ENCODE assay signal across 2 cellular contexts in genomic region chr12:25252946-25253345, GRCh38.
TF ChIP-seq lines count a peak whose summit lies in the region.

No MANE protein-coding gene starts in this region.

TF ChIP-seq in HEK293, 187 proteins besides CTCF, POLR2A, EP300 and RAD21:
- TF ChIP-seq PRDM6 (tag by site-specific recombination; IDR thresholded peaks at IDR 0.05) (0 out of 2 replicates have a peak, but pooled peaks have one; percentile 35), KLF7 (tag by site-specific recombination; IDR thresholded peaks at IDR 0.05; ENCODE audit: borderline replicate concordance) (no peak), TRIM28 (IDR thresholded peaks at IDR 0.05; ENCODE audit: borderline replicate concordance, low read length) (peak; percentile 53; the same call in 1 of the 2 replicates)

TF ChIP-seq in GM12878, 131 proteins besides CTCF, POLR2A, EP300 and RAD21:
- TF ChIP-seq YY1 (IDR thresholded peaks at IDR 0.05; ENCODE audit: low read depth, low read length) (no peak), TCF3 (IDR thresholded peaks at IDR 0.05; ENCODE audit: borderline replicate concordance, insufficient read depth, low read depth, low read length) (no peak), NR2F1 (conservative IDR thresholded peaks at IDR 0.05) (no peak), SUZ12 (IDR thresholded peaks at IDR 0.05; ENCODE audit: unreplicated experiment) (no peak), TARDBP (IDR thresholded peaks at IDR 0.05; ENCODE audit: borderline replicate concordance) (no peak), CBX3 (IDR thresholded peaks at IDR 0.05; ENCODE audit: borderline replicate concordance, low read depth) (no peak), SIN3A (IDR thresholded peaks at IDR 0.05; ENCODE audit: low read depth, low read length) (no peak), RBBP5 (conservative IDR thresholded peaks at IDR 0.05) (no peak), ZBTB40 (IDR thresholded peaks at IDR 0.05; ENCODE audit: borderline replicate concordance) (no peak), RELB (IDR thresholded peaks at IDR 0.05; ENCODE audit: low read depth) (no peak), CREB1 (IDR thresholded peaks at IDR 0.05; ENCODE audit: low read depth) (no peak), TCF12 (IDR thresholded peaks at IDR 0.05; ENCODE audit: low read depth, low read length) (no peak)
- TF ChIP-seq, protein P1, sequence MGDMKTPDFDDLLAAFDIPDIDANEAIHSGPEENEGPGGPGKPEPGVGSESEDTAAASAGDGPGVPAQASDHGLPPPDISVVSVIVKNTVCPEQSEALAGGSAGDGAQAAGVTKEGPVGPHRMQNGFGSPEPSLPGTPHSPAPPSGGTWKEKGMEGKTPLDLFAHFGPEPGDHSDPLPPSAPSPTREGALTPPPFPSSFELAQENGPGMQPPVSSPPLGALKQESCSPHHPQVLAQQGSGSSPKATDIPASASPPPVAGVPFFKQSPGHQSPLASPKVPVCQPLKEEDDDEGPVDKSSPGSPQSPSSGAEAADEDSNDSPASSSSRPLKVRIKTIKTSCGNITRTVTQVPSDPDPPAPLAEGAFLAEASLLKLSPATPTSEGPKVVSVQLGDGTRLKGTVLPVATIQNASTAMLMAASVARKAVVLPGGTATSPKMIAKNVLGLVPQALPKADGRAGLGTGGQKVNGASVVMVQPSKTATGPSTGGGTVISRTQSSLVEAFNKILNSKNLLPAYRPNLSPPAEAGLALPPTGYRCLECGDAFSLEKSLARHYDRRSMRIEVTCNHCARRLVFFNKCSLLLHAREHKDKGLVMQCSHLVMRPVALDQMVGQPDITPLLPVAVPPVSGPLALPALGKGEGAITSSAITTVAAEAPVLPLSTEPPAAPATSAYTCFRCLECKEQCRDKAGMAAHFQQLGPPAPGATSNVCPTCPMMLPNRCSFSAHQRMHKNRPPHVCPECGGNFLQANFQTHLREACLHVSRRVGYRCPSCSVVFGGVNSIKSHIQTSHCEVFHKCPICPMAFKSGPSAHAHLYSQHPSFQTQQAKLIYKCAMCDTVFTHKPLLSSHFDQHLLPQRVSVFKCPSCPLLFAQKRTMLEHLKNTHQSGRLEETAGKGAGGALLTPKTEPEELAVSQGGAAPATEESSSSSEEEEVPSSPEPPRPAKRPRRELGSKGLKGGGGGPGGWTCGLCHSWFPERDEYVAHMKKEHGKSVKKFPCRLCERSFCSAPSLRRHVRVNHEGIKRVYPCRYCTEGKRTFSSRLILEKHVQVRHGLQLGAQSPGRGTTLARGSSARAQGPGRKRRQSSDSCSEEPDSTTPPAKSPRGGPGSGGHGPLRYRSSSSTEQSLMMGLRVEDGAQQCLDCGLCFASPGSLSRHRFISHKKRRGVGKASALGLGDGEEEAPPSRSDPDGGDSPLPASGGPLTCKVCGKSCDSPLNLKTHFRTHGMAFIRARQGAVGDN (IDR thresholded peaks at IDR 0.05), result no peak
